In the genomic region with DNA sequence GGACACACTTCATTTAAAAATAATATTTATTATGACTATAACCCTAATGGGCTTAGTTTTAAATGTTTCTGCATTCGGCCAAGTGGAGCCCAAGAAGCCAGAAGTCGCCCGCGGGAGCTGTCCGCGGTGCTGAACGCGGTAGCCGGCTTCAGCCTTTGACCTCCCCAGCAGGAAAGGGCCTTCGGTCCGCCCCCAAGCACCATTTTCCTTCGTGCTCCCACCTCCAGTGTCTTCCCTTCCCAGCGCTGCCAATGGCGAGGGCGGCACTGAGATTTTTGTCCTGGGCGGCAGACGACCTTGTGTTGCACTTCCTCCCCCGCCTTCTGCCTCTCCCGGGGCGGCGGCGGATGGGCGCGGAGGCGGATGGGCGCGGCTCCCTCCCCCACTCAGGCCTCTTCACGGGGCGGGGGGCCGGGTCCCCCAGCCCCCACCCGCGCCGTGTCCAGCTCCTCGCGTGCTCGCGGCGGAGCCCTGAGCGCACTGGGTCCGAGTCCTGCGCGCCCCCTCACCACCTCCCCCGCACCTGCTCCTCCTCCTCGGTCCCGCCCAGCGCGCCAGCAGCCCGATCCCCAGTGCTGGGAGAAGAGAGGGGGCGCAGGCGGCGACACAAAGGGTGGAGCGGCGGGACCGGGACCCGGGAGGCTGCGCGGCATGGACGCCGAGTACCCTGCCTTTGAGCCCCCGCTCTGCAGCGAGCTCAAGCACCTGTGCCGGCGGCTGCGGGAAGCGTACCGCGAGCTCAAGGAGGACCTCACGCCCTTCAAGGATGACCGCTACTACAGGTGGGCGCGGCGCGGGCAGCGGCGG, we compare ENCODE assay signal across 1 cellular context.
TF ChIP-seq lines count a peak whose summit lies in the region.

No MANE protein-coding gene starts in this region.

TF ChIP-seq in HepG2, 621 proteins besides CTCF, POLR2A, EP300 and RAD21 (continued from another document and continues in another):
- TF ChIP-seq ZHX2 (IDR thresholded peaks at IDR 0.05; ENCODE audit: low read depth) (0 out of 2 replicates have a peak, but pooled peaks have one; percentile 20), ZHX2 (CRISPR knock-in tag; IDR thresholded peaks at IDR 0.05; ENCODE audit: borderline replicate concordance) (peak; percentile 98), ZNF773 (CRISPR knock-in tag; IDR thresholded peaks at IDR 0.05; ENCODE audit: borderline replicate concordance) (peak; percentile 98), ZNF83 (CRISPR knock-in tag; IDR thresholded peaks at IDR 0.05; ENCODE audit: borderline replicate concordance) (no peak), ZNF710 (CRISPR knock-in tag; IDR thresholded peaks at IDR 0.05; ENCODE audit: borderline replicate concordance) (peak; percentile 53; the same call in 1 of the 2 replicates), ZNF605 (CRISPR knock-in tag; IDR thresholded peaks at IDR 0.05) (peak; percentile 99), ZNF33A (CRISPR knock-in tag; IDR thresholded peaks at IDR 0.05; ENCODE audit: borderline replicate concordance) (peak; percentile 52; the same call in 1 of the 2 replicates), LCORL (IDR thresholded peaks at IDR 0.05) (no peak), LCORL (CRISPR knock-in tag; IDR thresholded peaks at IDR 0.05) (peak; percentile 83), PAXIP1 (CRISPR knock-in tag; conservative IDR thresholded peaks at IDR 0.05) (peak; percentile 61; the same call in 1 of the 2 replicates), HNRNPH1 (optimal IDR thresholded peaks at IDR 0.05; ENCODE audit: low read depth, low read length) (no peak), PRDM4 (CRISPR knock-in tag; IDR thresholded peaks at IDR 0.05; ENCODE audit: borderline replicate concordance) (peak; percentile 97), ZNF564 (CRISPR knock-in tag; IDR thresholded peaks at IDR 0.05) (peak; percentile 82), SUZ12 (IDR thresholded peaks at IDR 0.05; ENCODE audit: low read depth, low read length) (no peak), PCBP1 (IDR thresholded peaks at IDR 0.05; ENCODE audit: borderline replicate concordance, low read depth, low read length) (no peak), GTF3A (CRISPR knock-in tag; conservative IDR thresholded peaks at IDR 0.05) (no peak), CC2D1A (CRISPR knock-in tag; IDR thresholded peaks at IDR 0.05) (0 out of 2 replicates have a peak, but pooled peaks have one; percentile 85), MYC (CRISPR knock-in tag; IDR thresholded peaks at IDR 0.05; ENCODE audit: borderline replicate concordance) (peak; percentile 71; the same call in 1 of the 2 replicates), ARHGAP35 (CRISPR knock-in tag; IDR thresholded peaks at IDR 0.05; ENCODE audit: borderline replicate concordance) (peak; percentile 78), MEIS2 (CRISPR knock-in tag; IDR thresholded peaks at IDR 0.05) (peak; percentile 97), NFKBIZ (CRISPR knock-in tag; IDR thresholded peaks at IDR 0.05) (peak; percentile 99), ZNF761 (CRISPR knock-in tag; conservative IDR thresholded peaks at IDR 0.05) (peak; percentile 66; the same call in 1 of the 2 replicates), ZNF30 (CRISPR knock-in tag; IDR thresholded peaks at IDR 0.05) (peak; percentile 96), ZFYVE20 (CRISPR knock-in tag; IDR thresholded peaks at IDR 0.05; ENCODE audit: borderline replicate concordance, low read depth) (peak; percentile 96)
- TF ChIP-seq, protein P1, sequence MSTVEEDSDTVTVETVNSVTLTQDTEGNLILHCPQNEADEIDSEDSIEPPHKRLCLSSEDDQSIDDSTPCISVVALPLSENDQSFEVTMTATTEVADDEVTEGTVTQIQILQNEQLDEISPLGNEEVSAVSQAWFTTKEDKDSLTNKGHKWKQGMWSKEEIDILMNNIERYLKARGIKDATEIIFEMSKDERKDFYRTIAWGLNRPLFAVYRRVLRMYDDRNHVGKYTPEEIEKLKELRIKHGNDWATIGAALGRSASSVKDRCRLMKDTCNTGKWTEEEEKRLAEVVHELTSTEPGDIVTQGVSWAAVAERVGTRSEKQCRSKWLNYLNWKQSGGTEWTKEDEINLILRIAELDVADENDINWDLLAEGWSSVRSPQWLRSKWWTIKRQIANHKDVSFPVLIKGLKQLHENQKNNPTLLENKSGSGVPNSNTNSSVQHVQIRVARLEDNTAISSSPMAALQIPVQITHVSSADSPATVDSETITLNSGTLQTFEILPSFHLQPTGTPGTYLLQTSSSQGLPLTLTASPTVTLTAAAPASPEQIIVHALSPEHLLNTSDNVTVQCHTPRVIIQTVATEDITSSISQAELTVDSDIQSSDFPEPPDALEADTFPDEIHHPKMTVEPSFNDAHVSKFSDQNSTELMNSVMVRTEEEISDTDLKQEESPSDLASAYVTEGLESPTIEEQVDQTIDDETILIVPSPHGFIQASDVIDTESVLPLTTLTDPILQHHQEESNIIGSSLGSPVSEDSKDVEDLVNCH (CRISPR knock-in tag; IDR thresholded peaks at IDR 0.05), result peak; percentile 79; the same call in 1 of the 2 replicates
- TF ChIP-seq, protein P2, sequence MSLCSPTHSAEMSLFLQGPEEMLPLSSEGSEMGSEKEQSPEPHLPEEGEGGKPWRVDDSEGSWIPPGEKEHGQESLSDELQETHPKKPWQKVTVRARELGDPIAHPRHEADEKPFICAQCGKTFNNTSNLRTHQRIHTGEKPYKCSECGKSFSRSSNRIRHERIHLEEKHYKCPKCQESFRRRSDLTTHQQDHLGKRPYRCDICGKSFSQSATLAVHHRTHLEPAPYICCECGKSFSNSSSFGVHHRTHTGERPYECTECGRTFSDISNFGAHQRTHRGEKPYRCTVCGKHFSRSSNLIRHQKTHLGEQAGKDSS (CRISPR knock-in tag; IDR thresholded peaks at IDR 0.05; ENCODE audit: borderline replicate concordance, low read depth), result peak; percentile 62; the same call in 1 of the 2 replicates
- TF ChIP-seq, protein P3, sequence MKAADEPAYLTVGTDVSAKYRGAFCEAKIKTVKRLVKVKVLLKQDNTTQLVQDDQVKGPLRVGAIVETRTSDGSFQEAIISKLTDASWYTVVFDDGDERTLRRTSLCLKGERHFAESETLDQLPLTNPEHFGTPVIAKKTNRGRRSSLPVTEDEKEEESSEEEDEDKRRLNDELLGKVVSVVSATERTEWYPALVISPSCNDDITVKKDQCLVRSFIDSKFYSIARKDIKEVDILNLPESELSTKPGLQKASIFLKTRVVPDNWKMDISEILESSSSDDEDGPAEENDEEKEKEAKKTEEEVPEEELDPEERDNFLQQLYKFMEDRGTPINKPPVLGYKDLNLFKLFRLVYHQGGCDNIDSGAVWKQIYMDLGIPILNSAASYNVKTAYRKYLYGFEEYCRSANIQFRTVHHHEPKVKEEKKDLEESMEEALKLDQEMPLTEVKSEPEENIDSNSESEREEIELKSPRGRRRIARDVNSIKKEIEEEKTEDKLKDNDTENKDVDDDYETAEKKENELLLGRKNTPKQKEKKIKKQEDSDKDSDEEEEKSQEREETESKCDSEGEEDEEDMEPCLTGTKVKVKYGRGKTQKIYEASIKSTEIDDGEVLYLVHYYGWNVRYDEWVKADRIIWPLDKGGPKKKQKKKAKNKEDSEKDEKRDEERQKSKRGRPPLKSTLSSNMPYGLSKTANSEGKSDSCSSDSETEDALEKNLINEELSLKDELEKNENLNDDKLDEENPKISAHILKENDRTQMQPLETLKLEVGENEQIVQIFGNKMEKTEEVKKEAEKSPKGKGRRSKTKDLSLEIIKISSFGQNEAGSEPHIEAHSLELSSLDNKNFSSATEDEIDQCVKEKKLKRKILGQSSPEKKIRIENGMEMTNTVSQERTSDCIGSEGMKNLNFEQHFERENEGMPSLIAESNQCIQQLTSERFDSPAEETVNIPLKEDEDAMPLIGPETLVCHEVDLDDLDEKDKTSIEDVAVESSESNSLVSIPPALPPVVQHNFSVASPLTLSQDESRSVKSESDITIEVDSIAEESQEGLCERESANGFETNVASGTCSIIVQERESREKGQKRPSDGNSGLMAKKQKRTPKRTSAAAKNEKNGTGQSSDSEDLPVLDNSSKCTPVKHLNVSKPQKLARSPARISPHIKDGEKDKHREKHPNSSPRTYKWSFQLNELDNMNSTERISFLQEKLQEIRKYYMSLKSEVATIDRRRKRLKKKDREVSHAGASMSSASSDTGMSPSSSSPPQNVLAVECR (CRISPR knock-in tag; IDR thresholded peaks at IDR 0.05; ENCODE audit: borderline replicate concordance), result peak; percentile 98
- TF ChIP-seq, protein P4, sequence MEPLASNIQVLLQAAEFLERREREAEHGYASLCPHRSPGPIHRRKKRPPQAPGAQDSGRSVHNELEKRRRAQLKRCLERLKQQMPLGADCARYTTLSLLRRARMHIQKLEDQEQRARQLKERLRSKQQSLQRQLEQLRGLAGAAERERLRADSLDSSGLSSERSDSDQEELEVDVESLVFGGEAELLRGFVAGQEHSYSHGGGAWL (CRISPR knock-in tag; IDR thresholded peaks at IDR 0.05), result peak; percentile 99
